ENCODE assay signal across 34 cellular contexts in genomic region chr20:14631011-14631410, GRCh38.
"Had no signal": no experiment of that assay in that cellular context is flagged by ENCODE, and none has a peak within 500 bp of the region (broad histone marks: within the 10 kb centered on the region; RNA-seq: fewer than 3 reads in every experiment).

No MANE protein-coding gene starts in this region.

- H3K27me3 Mint-ChIP-seq: activated CD4-positive, alpha-beta memory T cell treated with anti-CD3 and anti-CD28 coated beads for 36 hours; activated CD4-positive, alpha-beta T cell treated with anti-CD3 and anti-CD28 coated beads for 36 hours; activated CD4-positive, alpha-beta T cell treated with anti-CD3 and anti-CD28 coated beads, Interleukin-2, amount 10 ng/mL, durations not matched to agents 24 days and 14 days; activated CD8-positive, alpha-beta memory T cell treated with anti-CD3 and anti-CD28 coated beads, Interleukin-2, amount 10 ng/mL, durations not matched to agents 7 days and 5 days; activated naive CD4-positive, alpha-beta T cell treated with anti-CD3 and anti-CD28 coated beads, Interleukin-2, amount 50 U/mL, for 24 hours; activated naive CD8-positive, alpha-beta T cell treated with anti-CD3 and anti-CD28 coated beads for 36 hours; activated naive CD8-positive, alpha-beta T cell treated with anti-CD3 and anti-CD28 coated beads, Interleukin-2, amount 50 U/mL, for 24 hours; brain; effector memory CD8-positive, alpha-beta T cell had no signal

- H3K36me3 ChIP-seq: adrenal gland, ascending aorta, breast epithelium, cardiac muscle cell, esophagus muscularis mucosa, gastrocnemius medialis had no signal

- H3K27ac Mint-ChIP-seq: activated CD4-positive, alpha-beta memory T cell treated with anti-CD3 and anti-CD28 coated beads for 36 hours; activated CD4-positive, alpha-beta T cell treated with anti-CD3 and anti-CD28 coated beads for 36 hours; activated CD4-positive, alpha-beta T cell treated with anti-CD3 and anti-CD28 coated beads, Interleukin-2, amount 10 ng/mL, durations not matched to agents 24 days and 14 days; activated CD8-positive, alpha-beta memory T cell treated with anti-CD3 and anti-CD28 coated beads, Interleukin-2, amount 10 ng/mL, durations not matched to agents 7 days and 5 days; activated CD8-positive, alpha-beta T cell treated with anti-CD3 and anti-CD28 coated beads, Interleukin-2, amount 10 ng/mL, durations not matched to agents 7 days and 5 days; activated naive CD4-positive, alpha-beta T cell treated with anti-CD3 and anti-CD28 coated beads for 36 hours; activated naive CD4-positive, alpha-beta T cell treated with anti-CD3 and anti-CD28 coated beads, Interleukin-2, amount 50 U/mL, for 24 hours; activated naive CD8-positive, alpha-beta T cell treated with anti-CD3 and anti-CD28 coated beads for 36 hours; activated naive CD8-positive, alpha-beta T cell treated with anti-CD3 and anti-CD28 coated beads, Interleukin-2, amount 50 U/mL, for 24 hours; activated T-helper 1 cell treated with anti-CD3 and anti-CD28 coated beads, Interleukin-12 subunit alpha, Interleukin-12 subunit beta, Interleukin-2, Interleukin-4 antibody, amounts not matched to agents 30 ng/mL and 10 ng/mL and 1 ng/mL, durations not matched to agents 14 hours and 24 hours and 36 hours; activated T-helper 2 cell treated with anti-CD3 and anti-CD28 coated beads, Interferon-gamma antibody, Interleukin-2, Interleukin-4, amounts not matched to agents 10 μg/mL and 5 μg/mL and 100 μg/mL, durations not matched to agents 14 hours and 24 hours and 36 hours; brain; effector memory CD8-positive, alpha-beta T cell had no signal

- H3K27ac ChIP-seq: adrenal gland, ascending aorta, breast epithelium, cardiac muscle cell, esophagus muscularis mucosa, foreskin keratinocyte, gastrocnemius medialis had no signal

- H3K9me3 ChIP-seq: adrenal gland, ascending aorta, breast epithelium, esophagus muscularis mucosa, gastrocnemius medialis had no signal

- H3K36me3 Mint-ChIP-seq: activated CD4-positive, alpha-beta memory T cell treated with anti-CD3 and anti-CD28 coated beads for 36 hours; activated CD8-positive, alpha-beta memory T cell treated with anti-CD3 and anti-CD28 coated beads, Interleukin-2, amount 10 ng/mL, durations not matched to agents 7 days and 5 days; activated naive CD4-positive, alpha-beta T cell treated with anti-CD3 and anti-CD28 coated beads, Interleukin-2, amount 50 U/mL, for 24 hours; activated naive CD8-positive, alpha-beta T cell treated with anti-CD3 and anti-CD28 coated beads for 36 hours; brain had no signal

- ATAC-seq: activated CD4-positive, alpha-beta T cell treated with anti-CD3 and anti-CD28 coated beads for 36 hours; activated CD8-positive, alpha-beta memory T cell treated with anti-CD3 and anti-CD28 coated beads, Interleukin-2, amount 10 ng/mL, durations not matched to agents 7 days and 5 days; activated CD8-positive, alpha-beta T cell treated with anti-CD3 and anti-CD28 coated beads, Interleukin-2, amount 10 ng/mL, durations not matched to agents 7 days and 5 days; activated naive CD8-positive, alpha-beta T cell treated with anti-CD3 and anti-CD28 coated beads, Interleukin-2, amount 50 U/mL, for 24 hours; effector memory CD8-positive, alpha-beta T cell; foreskin keratinocyte; gastrocnemius medialis had no signal

- H3K4me3 Mint-ChIP-seq: activated CD4-positive, alpha-beta memory T cell treated with anti-CD3 and anti-CD28 coated beads for 36 hours; activated CD4-positive, alpha-beta T cell treated with anti-CD3 and anti-CD28 coated beads for 36 hours; activated CD4-positive, alpha-beta T cell treated with anti-CD3 and anti-CD28 coated beads, Interleukin-2, amount 10 ng/mL, durations not matched to agents 24 days and 14 days; activated CD8-positive, alpha-beta memory T cell treated with anti-CD3 and anti-CD28 coated beads, Interleukin-2, amount 10 ng/mL, durations not matched to agents 7 days and 5 days; activated CD8-positive, alpha-beta T cell treated with anti-CD3 and anti-CD28 coated beads, Interleukin-2, amount 10 ng/mL, durations not matched to agents 7 days and 5 days; activated naive CD4-positive, alpha-beta T cell treated with anti-CD3 and anti-CD28 coated beads for 36 hours; activated naive CD4-positive, alpha-beta T cell treated with anti-CD3 and anti-CD28 coated beads, Interleukin-2, amount 50 U/mL, for 24 hours; activated naive CD8-positive, alpha-beta T cell treated with anti-CD3 and anti-CD28 coated beads for 36 hours; activated naive CD8-positive, alpha-beta T cell treated with anti-CD3 and anti-CD28 coated beads, Interleukin-2, amount 50 U/mL, for 24 hours; activated T-helper 1 cell treated with anti-CD3 and anti-CD28 coated beads, Interleukin-12 subunit alpha, Interleukin-12 subunit beta, Interleukin-2, Interleukin-4 antibody, amounts not matched to agents 30 ng/mL and 10 ng/mL and 1 ng/mL, durations not matched to agents 14 hours and 24 hours and 36 hours; brain; effector memory CD8-positive, alpha-beta T cell had no signal

- H3K27me3 ChIP-seq: adrenal gland, ascending aorta, breast epithelium, cardiac muscle cell, esophagus muscularis mucosa, foreskin keratinocyte, gastrocnemius medialis had no signal

- H3K4me1 Mint-ChIP-seq: activated CD4-positive, alpha-beta T cell treated with anti-CD3 and anti-CD28 coated beads for 36 hours; activated CD4-positive, alpha-beta T cell treated with anti-CD3 and anti-CD28 coated beads, Interleukin-2, amount 10 ng/mL, durations not matched to agents 24 days and 14 days; activated CD8-positive, alpha-beta memory T cell treated with anti-CD3 and anti-CD28 coated beads, Interleukin-2, amount 10 ng/mL, durations not matched to agents 7 days and 5 days; activated naive CD4-positive, alpha-beta T cell treated with anti-CD3 and anti-CD28 coated beads, Interleukin-2, amount 50 U/mL, for 24 hours; activated naive CD8-positive, alpha-beta T cell treated with anti-CD3 and anti-CD28 coated beads for 36 hours; activated naive CD8-positive, alpha-beta T cell treated with anti-CD3 and anti-CD28 coated beads, Interleukin-2, amount 50 U/mL, for 24 hours; brain had no signal

- H3K4me1 ChIP-seq: adrenal gland, ascending aorta, breast epithelium, esophagus muscularis mucosa, gastrocnemius medialis had no signal

- DNase-seq: activated CD4-positive, alpha-beta memory T cell treated with anti-CD3 and anti-CD28 coated beads for 36 hours; activated CD4-positive, alpha-beta T cell treated with anti-CD3 and anti-CD28 coated beads for 36 hours; activated CD4-positive, alpha-beta T cell treated with anti-CD3 and anti-CD28 coated beads, Interleukin-2, amount 10 ng/mL, durations not matched to agents 24 days and 14 days; activated CD4-positive, CD25-positive, alpha-beta regulatory T cell; activated CD4-positive, CD25-positive, alpha-beta regulatory T cell treated with anti-CD3 and anti-CD28 coated beads, Interleukin-2, amount 50 U/mL, for 72 hours; activated CD8-positive, alpha-beta memory T cell treated with anti-CD3 and anti-CD28 coated beads, Interleukin-2, amount 10 ng/mL, durations not matched to agents 7 days and 5 days; activated CD8-positive, alpha-beta memory T cell treated with anti-CD3 and anti-CD28 coated beads, Interleukin-2, amount 50 U/mL, for 4 hours; activated CD8-positive, alpha-beta T cell treated with anti-CD3 and anti-CD28 coated beads, Interleukin-2, amount 10 ng/mL, durations not matched to agents 7 days and 5 days; activated effector memory CD4-positive, alpha-beta T cell treated with anti-CD3 and anti-CD28 coated beads, Interleukin-2, amount 50 U/mL, for 16 hours; activated naive CD4-positive, alpha-beta T cell treated with anti-CD3 and anti-CD28 coated beads for 36 hours; activated naive CD8-positive, alpha-beta T cell treated with anti-CD3 and anti-CD28 coated beads for 36 hours; activated naive CD8-positive, alpha-beta T cell treated with anti-CD3 and anti-CD28 coated beads, Interleukin-2, amount 50 U/mL, for 24 hours; activated T-cell treated with anti-CD3 and anti-CD28 coated beads, Interleukin-2, amount 50 U/mL, for 1 hour; activated T-cell treated with anti-CD3 and anti-CD28 coated beads, Interleukin-2, amount 50 U/mL, for 48 hours; adrenal gland; central memory CD4-positive, alpha-beta T cell; cerebellar nuclear complex; cortex of kidney; dermis blood vessel endothelial cell; effector CD4-positive, alpha-beta T cell; effector memory CD8-positive, alpha-beta T cell; erythroblast; foreskin keratinocyte; gastrocnemius medialis; glutamatergic neuron; T-helper 2 cell had no signal

- H3K9me3 Mint-ChIP-seq: activated naive CD8-positive, alpha-beta T cell treated with anti-CD3 and anti-CD28 coated beads, Interleukin-2, amount 50 U/mL, for 24 hours; brain had no signal

- H3K4me3 ChIP-seq: adrenal gland, ascending aorta, breast epithelium, cardiac muscle cell, esophagus muscularis mucosa, gastrocnemius medialis had no signal
